In the genomic region with DNA sequence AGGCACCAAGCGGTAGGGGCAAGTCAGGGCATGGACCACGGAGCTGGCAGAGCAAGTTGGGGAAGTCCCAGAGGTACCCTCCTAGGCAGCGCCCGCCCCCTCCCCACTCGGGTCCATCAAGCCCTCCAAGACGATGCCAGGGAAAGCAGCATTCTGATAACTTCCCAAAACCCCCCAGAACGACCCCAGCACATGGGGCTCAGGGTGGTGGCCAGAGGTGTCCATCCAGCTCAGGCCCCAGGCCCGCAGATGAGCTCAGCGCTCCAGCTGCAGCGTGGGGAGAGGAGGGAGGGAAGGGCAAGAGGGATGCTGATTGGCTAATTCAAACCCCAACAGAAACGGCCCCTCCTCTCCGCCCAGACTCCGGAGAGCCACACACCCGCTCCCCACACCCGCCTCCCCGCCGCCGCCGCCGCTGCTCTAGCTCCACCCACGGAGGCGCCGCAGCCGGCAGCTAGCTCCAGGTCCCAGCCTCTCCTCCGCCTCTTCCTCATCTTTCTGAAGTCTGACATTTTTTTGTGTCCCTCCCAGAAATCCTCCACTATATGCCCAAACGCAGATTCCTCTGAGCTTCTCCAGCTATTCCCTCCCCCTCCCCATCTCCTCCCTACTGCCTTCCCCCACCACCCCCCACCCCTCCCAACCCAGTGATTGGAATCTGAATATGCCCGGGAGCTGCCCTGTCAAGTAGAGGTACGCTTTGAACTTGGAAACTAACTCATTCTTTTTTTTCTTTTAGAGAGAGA, we compare ENCODE assay signal across 8 cellular contexts. TPM values are rescaled to one million over a fixed set of nuclear protein-coding genes. Genes with fewer than 3 reads are reported as not detected.
DNase-seq lines count a peak whose midpoint lies in the region; ATAC-seq, FAIRE-seq and TF ChIP-seq lines count a peak whose summit lies in the region.

No MANE protein-coding gene starts in this region.

- H3K27ac ChIP-seq in A549 (peak overlapping the region; percentile 87 to 92), caudate nucleus (ENCODE audit: low read depth, low read length) (peak overlapping the region; percentile 96)

- 6% methylated on average over 18 of the region's 28 CpGs for WGBS in A549 (ENCODE audit: missing lambda C conversion rate)

- DNase-seq in A549 (ENCODE audit: low read depth in 1 of 2, low spot score in 1 of 2) (peak; percentile 92 to 98), NCI-H2227 (lab: John Stamatoyannopoulos, UW; ENCODE audit: unreplicated experiment) (peak; percentile 93), caudate nucleus (lab: John Stamatoyannopoulos, UW) (peak; percentile 24 to 96 (median 89)), islet precursor cell (peak; percentile 98)
- peak; percentile 56 for DNase-seq in activated CD4-positive, CD25-positive, alpha-beta regulatory T cell treated with anti-CD3 and anti-CD28 coated beads, Interleukin-2, amount 50 U/mL, for 16 hours (ENCODE audit: low read depth, low spot score)
- DNase-seq in stimulated activated CD4-positive, alpha-beta T cell treated with anti-CD3 and anti-CD28 coated beads, Interleukin-12 subunit alpha, Interleukin-12 subunit beta, amount 100 ng/mL, for 4 hours, result peak; percentile 77

- H3K4me2 ChIP-seq in A549, result peak overlapping the region; percentile 93

- POLR2A ChIA-PET in A549 (lab: Yijun Ruan, JAX), result interaction anchor here (0.8 to 1.4 kb wide), 3 partner anchors 25 to 881 kb away, joined by 3 to 9 read pairs (median 3); a partner anchor contains a TSS

- peaks cover 34% of the 10 kb centered on the region for H3K4me1 ChIP-seq in A549

- ATAC-seq in A549 (peak; percentile 97 to 98), GM18868 (IDR thresholded peaks at IDR 0.05; ENCODE audit: unreplicated experiment) (peak; percentile 88), HG03108 (IDR thresholded peaks at IDR 0.05; ENCODE audit: unreplicated experiment) (peak; percentile 74)

- no peaks in the 10 kb centered on the region for H3K9me3 ChIP-seq in A549

- peak overlapping the region; percentile 33 for H3K4me3 ChIP-seq in A549

- CTCF ChIA-PET in A549 (lab: Yijun Ruan, JAX), result interaction anchor here (0.6 to 11.5 kb wide), 11 partner anchors 12 to 462 kb away, joined by 4 to 96 read pairs (median 7); a partner anchor contains a TSS

- no peak for TF ChIP-seq CTCF in A549 (IDR thresholded peaks at IDR 0.05)

- 0 out of 2 replicates have a peak, but pooled peaks have one; percentile 15 for TF ChIP-seq POLR2A in A549 (IDR thresholded peaks at IDR 0.05; ENCODE audit: low read length)

- FAIRE-seq in A549 (lab: Jason Lieb, UNC), result no peak

- TF ChIP-seq EP300 in A549 (IDR thresholded peaks at IDR 0.05), result no peak

- TF ChIP-seq RAD21 in A549 (conservative IDR thresholded peaks at IDR 0.05 in 1 of 2, IDR thresholded peaks at IDR 0.05 in 1 of 2), result no peak

TF ChIP-seq in A549, 52 proteins besides CTCF, POLR2A, EP300 and RAD21:
- TF ChIP-seq JUN (IDR thresholded peaks at IDR 0.05) (peak in 1 of 2 experiments; percentile 31; a peak in 2 of 5 replicates), MAZ (IDR thresholded peaks at IDR 0.05; ENCODE audit: borderline replicate concordance, low read depth, low read length) (no peak), TFCP2L1 (CRISPR knock-in tag; IDR thresholded peaks at IDR 0.05) (no peak), MYC (IDR thresholded peaks at IDR 0.05; ENCODE audit: borderline replicate concordance, low read length) (no peak; the same call in 1 of the 2 replicates), EHF (CRISPR knock-in tag; IDR thresholded peaks at IDR 0.05) (no peak), ZFP36 (IDR thresholded peaks at IDR 0.05; ENCODE audit: borderline replicate concordance, partially characterized antibody) (no peak)
- TF ChIP-seq, protein P1, sequence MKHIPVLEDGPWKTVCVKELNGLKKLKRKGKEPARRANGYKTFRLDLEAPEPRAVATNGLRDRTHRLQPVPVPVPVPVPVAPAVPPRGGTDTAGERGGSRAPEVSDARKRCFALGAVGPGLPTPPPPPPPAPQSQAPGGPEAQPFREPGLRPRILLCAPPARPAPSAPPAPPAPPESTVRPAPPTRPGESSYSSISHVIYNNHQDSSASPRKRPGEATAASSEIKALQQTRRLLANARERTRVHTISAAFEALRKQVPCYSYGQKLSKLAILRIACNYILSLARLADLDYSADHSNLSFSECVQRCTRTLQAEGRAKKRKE (CRISPR knock-in tag; IDR thresholded peaks at IDR 0.05; ENCODE audit: low read depth), result no peak
- TF ChIP-seq, protein P2, sequence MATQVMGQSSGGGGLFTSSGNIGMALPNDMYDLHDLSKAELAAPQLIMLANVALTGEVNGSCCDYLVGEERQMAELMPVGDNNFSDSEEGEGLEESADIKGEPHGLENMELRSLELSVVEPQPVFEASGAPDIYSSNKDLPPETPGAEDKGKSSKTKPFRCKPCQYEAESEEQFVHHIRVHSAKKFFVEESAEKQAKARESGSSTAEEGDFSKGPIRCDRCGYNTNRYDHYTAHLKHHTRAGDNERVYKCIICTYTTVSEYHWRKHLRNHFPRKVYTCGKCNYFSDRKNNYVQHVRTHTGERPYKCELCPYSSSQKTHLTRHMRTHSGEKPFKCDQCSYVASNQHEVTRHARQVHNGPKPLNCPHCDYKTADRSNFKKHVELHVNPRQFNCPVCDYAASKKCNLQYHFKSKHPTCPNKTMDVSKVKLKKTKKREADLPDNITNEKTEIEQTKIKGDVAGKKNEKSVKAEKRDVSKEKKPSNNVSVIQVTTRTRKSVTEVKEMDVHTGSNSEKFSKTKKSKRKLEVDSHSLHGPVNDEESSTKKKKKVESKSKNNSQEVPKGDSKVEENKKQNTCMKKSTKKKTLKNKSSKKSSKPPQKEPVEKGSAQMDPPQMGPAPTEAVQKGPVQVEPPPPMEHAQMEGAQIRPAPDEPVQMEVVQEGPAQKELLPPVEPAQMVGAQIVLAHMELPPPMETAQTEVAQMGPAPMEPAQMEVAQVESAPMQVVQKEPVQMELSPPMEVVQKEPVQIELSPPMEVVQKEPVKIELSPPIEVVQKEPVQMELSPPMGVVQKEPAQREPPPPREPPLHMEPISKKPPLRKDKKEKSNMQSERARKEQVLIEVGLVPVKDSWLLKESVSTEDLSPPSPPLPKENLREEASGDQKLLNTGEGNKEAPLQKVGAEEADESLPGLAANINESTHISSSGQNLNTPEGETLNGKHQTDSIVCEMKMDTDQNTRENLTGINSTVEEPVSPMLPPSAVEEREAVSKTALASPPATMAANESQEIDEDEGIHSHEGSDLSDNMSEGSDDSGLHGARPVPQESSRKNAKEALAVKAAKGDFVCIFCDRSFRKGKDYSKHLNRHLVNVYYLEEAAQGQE (IDR thresholded peaks at IDR 0.05), result no peak
- TF ChIP-seq, protein P3, sequence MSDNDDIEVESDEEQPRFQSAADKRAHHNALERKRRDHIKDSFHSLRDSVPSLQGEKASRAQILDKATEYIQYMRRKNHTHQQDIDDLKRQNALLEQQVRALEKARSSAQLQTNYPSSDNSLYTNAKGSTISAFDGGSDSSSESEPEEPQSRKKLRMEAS (IDR thresholded peaks at IDR 0.05), result peak; percentile 69
- TF ChIP-seq, protein P4, sequence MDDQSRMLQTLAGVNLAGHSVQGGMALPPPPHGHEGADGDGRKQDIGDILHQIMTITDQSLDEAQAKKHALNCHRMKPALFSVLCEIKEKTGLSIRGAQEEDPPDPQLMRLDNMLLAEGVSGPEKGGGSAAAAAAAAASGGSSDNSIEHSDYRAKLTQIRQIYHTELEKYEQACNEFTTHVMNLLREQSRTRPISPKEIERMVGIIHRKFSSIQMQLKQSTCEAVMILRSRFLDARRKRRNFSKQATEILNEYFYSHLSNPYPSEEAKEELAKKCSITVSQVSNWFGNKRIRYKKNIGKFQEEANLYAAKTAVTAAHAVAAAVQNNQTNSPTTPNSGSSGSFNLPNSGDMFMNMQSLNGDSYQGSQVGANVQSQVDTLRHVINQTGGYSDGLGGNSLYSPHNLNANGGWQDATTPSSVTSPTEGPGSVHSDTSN (IDR thresholded peaks at IDR 0.05), result no peak

RNA-seq across cellular contexts. Expression of a gene that starts 40.3 kb away (rescaled TPM):
- polyA plus RNA-seq in A549 (2011; rRNA removed) (0.09 and 0.17 TPM in 2 replicates), A549 (2017; fragmentation: RNase III; extraction: RNeasy Plus Mini Kit Qiagen cat#74134 plus additional on column Dnase treatment) (0.04 TPM in 1 of 3 replicates, not detected in the others)
- polyA plus RNA-seq in A549 (2012; cell fraction: cytosol; rRNA removed), result not detected in 2 replicates
- not detected in 2 replicates for polyA plus RNA-seq in A549 (2012; cell fraction: nucleus; rRNA removed)
- polyA minus RNA-seq in A549 (2011; rRNA and poly(A)+ RNA removed), result 0.50 TPM in 1 of 2 replicates, not detected in the other

Comparison
In these comparisons a context has a peak if more than half of its experiments do, and no peak if none do; other contexts are left out.
1. Peak in every context shown above with its lines: DNase-seq, ATAC-seq, H3K4me3 ChIP-seq and H3K27ac ChIP-seq.